Comparison of ENCODE assay signal across 17 cellular contexts in genomic region chr12:54025507-54026393, GRCh38. TPM values are rescaled to one million over a fixed set of nuclear protein-coding genes. Genes with fewer than 3 reads are reported as not detected.
DNase-seq lines count a peak whose midpoint lies in the region; ATAC-seq, FAIRE-seq and TF ChIP-seq lines count a peak whose summit lies in the region.
"Had no signal": no experiment of that assay in that cellular context is flagged by ENCODE, and none has a peak within 500 bp of the region (broad histone marks: within the 10 kb centered on the region; RNA-seq: fewer than 3 reads in every experiment).

No MANE protein-coding gene starts in this region.

- H2AFZ ChIP-seq in K562 (ENCODE audit: low read depth, low read length), result no peak overlapping the region

- H3K27ac ChIP-seq in K562 (ENCODE audit: extremely low read depth, low read depth, low read length), result no peak overlapping the region
- H3K27ac ChIP-seq in suprapubic skin, result peak overlapping the region; percentile 98
- H3K27ac ChIP-seq in coronary artery, result no peak overlapping the region

- H3K4me1 Mint-ChIP-seq in mesothelial cell of epicardium, result peaks cover 72% of the 10 kb centered on the region

- no peaks in the 10 kb centered on the region for H3K79me2 ChIP-seq in K562 (ENCODE audit: control insufficient read depth, insufficient read depth, low read length)

- H3K9ac ChIP-seq in K562 (ENCODE audit: insufficient read depth in 1 of 2, low read depth in 2 of 2, low read length in 2 of 2), result peak overlapping the region in 1 of 2 experiments; percentile 49; a peak in 1 of 4 replicates

- no peaks in the 10 kb centered on the region for H4K20me1 ChIP-seq in K562 (replicated peaks; ENCODE audit: control insufficient read depth, insufficient read depth, low read length)

- no peak overlapping the region for H3K4me3 ChIP-seq in K562
- H3K4me3 ChIP-seq in suprapubic skin, result peak overlapping the region; percentile 49
- no peak overlapping the region for H3K4me3 ChIP-seq in coronary artery
- H3K4me3 ChIP-seq: lung had no signal

- H3K4me1 ChIP-seq in K562 (replicated peaks in 1 of 2; ENCODE audit: control insufficient read depth in 2 of 2, insufficient read depth in 2 of 2, low read length in 2 of 2), result peaks cover 3 to 32% of the 10 kb centered on the region in 2 experiments; a peak in 4 of 5 replicates
- H3K4me1 ChIP-seq in suprapubic skin, result peaks cover 87% of the 10 kb centered on the region

- TF ChIP-seq CTCF in K562 (IDR thresholded peaks at IDR 0.05 in 2 of 3, conservative IDR thresholded peaks at IDR 0.05 in 1 of 3; ENCODE audit: insufficient read depth in 2 of 3, low read depth in 1 of 3, low read length in 3 of 3) (no peak), mesothelial cell of epicardium (IDR thresholded peaks at IDR 0.05; ENCODE audit: unreplicated experiment) (no peak), suprapubic skin (IDR thresholded peaks at IDR 0.05) (no peak), coronary artery (IDR thresholded peaks at IDR 0.05) (no peak)

- no peaks in the 10 kb centered on the region for H3K9me3 Mint-ChIP-seq in mesothelial cell of epicardium

- BruUV-seq in K562 (replicated peaks; lab: Mats Ljungman, UMichigan), result no TSS peak

- no peaks in the 10 kb centered on the region for H3K36me3 Mint-ChIP-seq in mesothelial cell of epicardium

- TF ChIP-seq RAD21 in K562 (CRISPR knock-in tag; conservative IDR thresholded peaks at IDR 0.05 in 1 of 2, IDR thresholded peaks at IDR 0.05 in 1 of 2), result no peak

- intact Hi-C loops in K562 (cut with micrococcal nuclease), result no loop called here

- DNase-seq in LHCN-M2 (ENCODE audit: low read depth) (peak; percentile 76), K562 (ENCODE audit: extremely low read depth in 1 of 4, low spot score in 3 of 4) (no peak), mesothelial cell of epicardium (ENCODE audit: low spot score in 2 of 2, unreplicated experiment in 2 of 2) (no peak), suprapubic skin (ENCODE audit: low spot score in 2 of 2) (no peak), AG08395 (ENCODE audit: low spot score) (no peak), HuH-7.5 (ENCODE audit: low spot score) (no peak), coronary artery (ENCODE audit: low spot score) (no peak)
- DNase-seq: activated effector memory CD4-positive, alpha-beta T cell treated with Interleukin-2 at 50 U/mL for 16 hours; amygdala; Calu3; NCI-H1092; NCI-H524 treated with DMSO at 0.1 percent for 48 hours had no signal

- TF ChIP-seq POLR2A in K562 (conservative IDR thresholded peaks at IDR 0.05) (no peak), suprapubic skin (IDR thresholded peaks at IDR 0.05) (no peak)

- 48% methylated on average over 7 of the region's 7 CpGs for WGBS in K562 (ENCODE audit: insufficient coverage, low coverage, missing lambda C conversion rate)
- WGBS in suprapubic skin, result 36% methylated on average over 7 of the region's 7 CpGs

- in situ Hi-C loops in K562 (cut with MboI), result loop anchor here (10.0 kb wide), 1 partner anchor 169 kb away; no protein-coding TSS in a partner anchor

- no peak overlapping the region for H3K4me2 ChIP-seq in K562 (ENCODE audit: insufficient read depth, low read length)

- no peaks in the 10 kb centered on the region for H3K9me1 ChIP-seq in K562 (ENCODE audit: control insufficient read depth, insufficient read depth, low read length)

- H3K9me3 ChIP-seq in K562 (replicated peaks; ENCODE audit: control insufficient read depth, insufficient read depth, low read depth, low read length) (no peaks in the 10 kb centered on the region), suprapubic skin (no peaks in the 10 kb centered on the region)

- no peak overlapping the region for H3K4me3 Mint-ChIP-seq in mesothelial cell of epicardium

- TF ChIP-seq EP300 in K562 (IDR thresholded peaks at IDR 0.05; ENCODE audit: low read length) (no peak), suprapubic skin (IDR thresholded peaks at IDR 0.05) (no peak)

- H3K27me3 ChIP-seq in K562 (ENCODE audit: control insufficient read depth in 2 of 2, insufficient read depth in 2 of 2, low read length in 2 of 2) (no peaks in the 10 kb centered on the region), suprapubic skin (peaks cover 26% of the 10 kb centered on the region)

- H3K36me3 ChIP-seq in K562 (ENCODE audit: control insufficient read depth, insufficient read depth, low read length) (peaks cover 2% of the 10 kb centered on the region; the same call in 1 of the 3 replicates), suprapubic skin (no peaks in the 10 kb centered on the region)

- CTCF ChIA-PET in K562 (lab: Yijun Ruan, JAX; ENCODE audit: low intra/inter-chr PET ratio), result no interaction called here

- no peak for FAIRE-seq in K562 (lab: Jason Lieb, UNC)
- FAIRE-seq: frontal cortex had no signal

- H3K27ac Mint-ChIP-seq in mesothelial cell of epicardium, result peak overlapping the region; percentile 66

- peaks cover 86% of the 10 kb centered on the region for H3K27me3 Mint-ChIP-seq in mesothelial cell of epicardium (ENCODE audit: low read depth)

- no peak for ATAC-seq in K562
- ATAC-seq: activated CD4-positive, CD25-positive, alpha-beta regulatory T cell treated with anti-CD3 and anti-CD28 coated beads, Interleukin-2, amount 50 U/mL, for 24 hours had no signal

- POLR2A ChIA-PET in K562 (lab: Yijun Ruan, JAX), result interaction anchor here (1.5 kb wide), 1 partner anchor 8 kb away, joined by 4 read pairs; no protein-coding TSS in a partner anchor

RNA-seq across cellular contexts. Expression of gene HOXC6, which starts 2.5 kb away (rescaled TPM):
- total RNA-seq in LHCN-M2 (2014; rRNA removed) (5.3 and 5.6 TPM in 2 replicates), K562 (2014; rRNA removed) (0.73 and 1.00 TPM in 2 replicates), K562 (2014; rRNA removed; fragmentation: Illumina TruSeq; extraction: Trizol) (0.57 and 1.0 TPM in 2 replicates), K562 (2015; rRNA removed; fragmentation: Illumina TruSeq; extraction: Trizol) (1.4 TPM in 2 replicates), K562 (2021) (3.2 and 4.0 TPM in 2 replicates), mesothelial cell of epicardium (15.5 to 17.4 TPM (median 16.3 TPM) in 3 replicates), suprapubic skin (1 to 10 TPM in 3 of 4 donors, under 1 TPM in 1; 0.98 to 6.2 (median 2.4) TPM)
- polyA plus RNA-seq in LHCN-M2 (2012), result 24.5 TPM
- total RNA-seq in K562 (2011; cell fraction: chromatin; rRNA removed; ENCODE audit: low replicate concordance), result 7.1 and 7.3 TPM in 2 replicates
- 2.8 and 3.0 TPM in 2 replicates for total RNA-seq in K562 (2011; cell fraction: nucleolus; rRNA removed)
- 3.9 and 4.4 TPM in 2 replicates for total RNA-seq in K562 (2011; cell fraction: nucleoplasm; rRNA removed)
- polyA plus RNA-seq in K562 (2011; rRNA removed) (2.0 and 2.8 TPM in 2 replicates), K562 (2014; fragmentation: Illumina TruSeq; extraction: Trizol) (3.4 and 3.5 TPM in 2 replicates), K562 (2014; fragmentation: Nextera tagmentation; extraction: Ambion mirVana) (under 1 TPM; 0.06 to 0.13 TPM), K562 (2014; rRNA removed) (2.3 and 3.5 TPM in 2 replicates)
- polyA plus RNA-seq in K562 (2011; cell fraction: cytosol; rRNA removed), result 1.5 and 1.8 TPM in 2 replicates
- polyA plus RNA-seq in K562 (2011; cell fraction: nucleus; rRNA removed), result 4.0 and 6.5 TPM in 2 replicates
- polyA plus RNA-seq in K562 (2012), result 2.8 and 3.8 TPM in 2 replicates
- polyA minus RNA-seq in K562 (2011; rRNA and poly(A)+ RNA removed), result 1.2 and 1.4 TPM in 2 replicates
- polyA minus RNA-seq in K562 (2011; cell fraction: cytosol; rRNA and poly(A)+ RNA removed), result 0.64 and 0.76 TPM in 2 replicates
- polyA minus RNA-seq in K562 (2011; cell fraction: nucleus; rRNA and poly(A)+ RNA removed), result 0.94 and 2.2 TPM in 2 replicates
- total RNA-seq: cerebellum, frontal cortex had no signal
- polyA plus RNA-seq: neural cell had no signal

RNA-seq across cellular contexts. Expression of gene HOXC5, which starts 7.1 kb away (rescaled TPM):
- 1.8 and 2.9 TPM in 2 replicates for total RNA-seq in LHCN-M2 (2014; rRNA removed)
- polyA plus RNA-seq in LHCN-M2 (2012), result 0.55 TPM
- total RNA-seq in K562 (2011; cell fraction: chromatin; rRNA removed; ENCODE audit: low replicate concordance), result 1.7 and 1.9 TPM in 2 replicates
- 0.83 and 0.92 TPM in 2 replicates for total RNA-seq in K562 (2011; cell fraction: nucleolus; rRNA removed)
- total RNA-seq in K562 (2011; cell fraction: nucleoplasm; rRNA removed), result 0.44 and 1.3 TPM in 2 replicates
- 0.18 and 0.53 TPM in 2 replicates for total RNA-seq in K562 (2014; rRNA removed)
- total RNA-seq in K562 (2014; rRNA removed; fragmentation: Illumina TruSeq; extraction: Trizol), result not detected in 2 replicates
- total RNA-seq in K562 (2015; rRNA removed; fragmentation: Illumina TruSeq; extraction: Trizol), result 0.14 TPM in 1 of 2 replicates, not detected in the other
- total RNA-seq in K562 (2021), result 0.31 and 0.40 TPM in 2 replicates
- not detected in 2 replicates for polyA plus RNA-seq in K562 (2011; rRNA removed)
- not detected in 2 replicates for polyA plus RNA-seq in K562 (2011; cell fraction: cytosol; rRNA removed)
- 0.07 and 0.46 TPM in 2 replicates for polyA plus RNA-seq in K562 (2011; cell fraction: nucleus; rRNA removed)
- polyA plus RNA-seq in K562 (2012), result 0.11 TPM in 1 of 2 replicates, not detected in the other
- 0.10 TPM in 1 of 2 replicates, not detected in the other for polyA plus RNA-seq in K562 (2014; fragmentation: Illumina TruSeq; extraction: Trizol)
- not detected for polyA plus RNA-seq in K562 (2014; fragmentation: Nextera tagmentation; extraction: Ambion mirVana)
- polyA plus RNA-seq in K562 (2014; rRNA removed), result 0.44 TPM in 1 of 2 replicates, not detected in the other
- polyA minus RNA-seq in K562 (2011; rRNA and poly(A)+ RNA removed), result not detected in 2 replicates
- not detected in 2 replicates for polyA minus RNA-seq in K562 (2011; cell fraction: cytosol; rRNA and poly(A)+ RNA removed)
- 0.22 and 0.40 TPM in 2 replicates for polyA minus RNA-seq in K562 (2011; cell fraction: nucleus; rRNA and poly(A)+ RNA removed)
- 28.7 to 33.8 TPM (median 29.3 TPM) in 3 replicates for total RNA-seq in mesothelial cell of epicardium
- 1 to 10 TPM in 1 of 4 donors, under 1 TPM in 2, not detected in 1; 0.26 to 3.5 (median 0.49) TPM for total RNA-seq in suprapubic skin
- total RNA-seq: Calu3, cerebellum, frontal cortex had no signal
- polyA plus RNA-seq: neural cell had no signal

RNA-seq across cellular contexts. Expression of gene HOXC8, which starts 17.0 kb away (rescaled TPM):
- total RNA-seq in LHCN-M2 (2014; rRNA removed) (8.7 and 10.0 TPM in 2 replicates), K562 (2014; rRNA removed) (0.32 and 0.57 TPM in 2 replicates), K562 (2014; rRNA removed; fragmentation: Illumina TruSeq; extraction: Trizol) (0.62 and 0.80 TPM in 2 replicates), K562 (2015; rRNA removed; fragmentation: Illumina TruSeq; extraction: Trizol) (0.53 and 0.76 TPM in 2 replicates), K562 (2021) (0.72 and 0.95 TPM in 2 replicates), mesothelial cell of epicardium (4.9 to 5.9 TPM (median 5.5 TPM) in 3 replicates), suprapubic skin (1 to 10 TPM in 3 of 4 donors, under 1 TPM in 1; 0.23 to 8.4 (median 1.6) TPM)
- polyA plus RNA-seq in LHCN-M2 (2012), result 29.8 TPM
- total RNA-seq in K562 (2011; cell fraction: chromatin; rRNA removed; ENCODE audit: low replicate concordance), result 6.6 and 8.3 TPM in 2 replicates
- total RNA-seq in K562 (2011; cell fraction: nucleolus; rRNA removed), result 2.4 and 3.2 TPM in 2 replicates
- total RNA-seq in K562 (2011; cell fraction: nucleoplasm; rRNA removed), result 2.1 and 2.4 TPM in 2 replicates
- polyA plus RNA-seq in K562 (2011; rRNA removed) (0.57 TPM in 2 replicates), K562 (2014; fragmentation: Illumina TruSeq; extraction: Trizol) (1.3 and 1.4 TPM in 2 replicates), K562 (2014; fragmentation: Nextera tagmentation; extraction: Ambion mirVana) (under 1 TPM; 0.20 to 0.21 TPM), K562 (2014; rRNA removed) (0.94 and 1.1 TPM in 2 replicates)
- polyA plus RNA-seq in K562 (2011; cell fraction: cytosol; rRNA removed), result 0.29 and 0.31 TPM in 2 replicates
- 1.9 and 3.0 TPM in 2 replicates for polyA plus RNA-seq in K562 (2011; cell fraction: nucleus; rRNA removed)
- 0.62 and 1.4 TPM in 2 replicates for polyA plus RNA-seq in K562 (2012)
- 0.11 and 0.42 TPM in 2 replicates for polyA minus RNA-seq in K562 (2011; rRNA and poly(A)+ RNA removed)
- polyA minus RNA-seq in K562 (2011; cell fraction: cytosol; rRNA and poly(A)+ RNA removed), result not detected in 2 replicates
- polyA minus RNA-seq in K562 (2011; cell fraction: nucleus; rRNA and poly(A)+ RNA removed), result 0.81 and 0.89 TPM in 2 replicates
- total RNA-seq: cerebellum, frontal cortex, lung had no signal
- polyA plus RNA-seq: neural cell had no signal

RNA-seq across cellular contexts. Expression of gene HOXC9, which starts 25.8 kb away (rescaled TPM):
- total RNA-seq in LHCN-M2 (2014; rRNA removed), result 7.8 and 8.8 TPM in 2 replicates
- 12.1 TPM for polyA plus RNA-seq in LHCN-M2 (2012)
- total RNA-seq in K562 (2011; cell fraction: chromatin; rRNA removed; ENCODE audit: low replicate concordance), result 7.4 and 10.3 TPM in 2 replicates
- 2.7 and 2.9 TPM in 2 replicates for total RNA-seq in K562 (2011; cell fraction: nucleolus; rRNA removed)
- 2.9 and 3.5 TPM in 2 replicates for total RNA-seq in K562 (2011; cell fraction: nucleoplasm; rRNA removed)
- 10.5 and 13.9 TPM in 2 replicates for total RNA-seq in K562 (2014; rRNA removed)
- 5.7 and 8.0 TPM in 2 replicates for total RNA-seq in K562 (2014; rRNA removed; fragmentation: Illumina TruSeq; extraction: Trizol)
- 10.4 and 10.9 TPM in 2 replicates for total RNA-seq in K562 (2015; rRNA removed; fragmentation: Illumina TruSeq; extraction: Trizol)
- 9.3 and 9.9 TPM in 2 replicates for total RNA-seq in K562 (2021)
- 1.1 and 1.7 TPM in 2 replicates for polyA plus RNA-seq in K562 (2011; rRNA removed)
- 3.4 and 8.0 TPM in 2 replicates for polyA plus RNA-seq in K562 (2011; cell fraction: cytosol; rRNA removed)
- 6.2 and 13.4 TPM in 2 replicates for polyA plus RNA-seq in K562 (2011; cell fraction: nucleus; rRNA removed)
- polyA plus RNA-seq in K562 (2012), result 8.6 and 12.0 TPM in 2 replicates
- polyA plus RNA-seq in K562 (2014; fragmentation: Illumina TruSeq; extraction: Trizol), result 8.8 and 9.9 TPM in 2 replicates
- polyA plus RNA-seq in K562 (2014; fragmentation: Nextera tagmentation; extraction: Ambion mirVana), result 1 to 10 TPM; 1.9 to 2.2 TPM
- 5.1 and 10.4 TPM in 2 replicates for polyA plus RNA-seq in K562 (2014; rRNA removed)
- polyA minus RNA-seq in K562 (2011; rRNA and poly(A)+ RNA removed), result 0.57 and 1.2 TPM in 2 replicates
- 1.7 and 2.6 TPM in 2 replicates for polyA minus RNA-seq in K562 (2011; cell fraction: cytosol; rRNA and poly(A)+ RNA removed)
- polyA minus RNA-seq in K562 (2011; cell fraction: nucleus; rRNA and poly(A)+ RNA removed), result 1.8 and 1.9 TPM in 2 replicates
- 1.1 to 2.0 TPM (median 1.6 TPM) in 3 replicates for total RNA-seq in mesothelial cell of epicardium
- 10 to 100 TPM in 1 of 4 donors, 1 to 10 TPM in 3; 4.9 to 12.2 (median 6.1) TPM for total RNA-seq in suprapubic skin
- total RNA-seq: cerebellum, frontal cortex, lung had no signal
- polyA plus RNA-seq: neural cell had no signal

RNA-seq across cellular contexts. Expression of gene HOXC4, which starts 27.9 kb away (rescaled TPM):
- 2.9 and 4.2 TPM in 2 replicates for total RNA-seq in LHCN-M2 (2014; rRNA removed)
- 8.8 TPM for polyA plus RNA-seq in LHCN-M2 (2012)
- total RNA-seq in K562 (2011; cell fraction: chromatin; rRNA removed; ENCODE audit: low replicate concordance), result 0.40 and 0.51 TPM in 2 replicates
- 0.50 TPM in 1 of 2 replicates, not detected in the other for total RNA-seq in K562 (2011; cell fraction: nucleolus; rRNA removed)
- total RNA-seq in K562 (2011; cell fraction: nucleoplasm; rRNA removed), result 0.53 TPM in 1 of 2 replicates, not detected in the other
- total RNA-seq in K562 (2014; rRNA removed), result 0.41 and 0.50 TPM in 2 replicates
- 0.25 and 0.41 TPM in 2 replicates for total RNA-seq in K562 (2014; rRNA removed; fragmentation: Illumina TruSeq; extraction: Trizol)
- 0.30 and 0.58 TPM in 2 replicates for total RNA-seq in K562 (2015; rRNA removed; fragmentation: Illumina TruSeq; extraction: Trizol)
- total RNA-seq in K562 (2021), result 0.75 and 1.1 TPM in 2 replicates
- 0.38 and 0.73 TPM in 2 replicates for polyA plus RNA-seq in K562 (2011; rRNA removed)
- polyA plus RNA-seq in K562 (2011; cell fraction: cytosol; rRNA removed), result 0.27 and 0.48 TPM in 2 replicates
- 1.7 and 2.0 TPM in 2 replicates for polyA plus RNA-seq in K562 (2011; cell fraction: nucleus; rRNA removed)
- polyA plus RNA-seq in K562 (2012), result 0.79 and 1.2 TPM in 2 replicates
- 0.36 and 0.71 TPM in 2 replicates for polyA plus RNA-seq in K562 (2014; fragmentation: Illumina TruSeq; extraction: Trizol)
- under 1 TPM in 1 of 2 experiments, not detected in 1; 0.06 TPM for polyA plus RNA-seq in K562 (2014; fragmentation: Nextera tagmentation; extraction: Ambion mirVana)
- 0.70 and 1.5 TPM in 2 replicates for polyA plus RNA-seq in K562 (2014; rRNA removed)
- polyA minus RNA-seq in K562 (2011; rRNA and poly(A)+ RNA removed), result not detected in 2 replicates
- not detected in 2 replicates for polyA minus RNA-seq in K562 (2011; cell fraction: cytosol; rRNA and poly(A)+ RNA removed)
- polyA minus RNA-seq in K562 (2011; cell fraction: nucleus; rRNA and poly(A)+ RNA removed), result 0.44 TPM in 1 of 2 replicates, not detected in the other
- 67.4 to 73.6 TPM (median 69.4 TPM) in 3 replicates for total RNA-seq in mesothelial cell of epicardium
- 1 to 10 TPM; 1.4 to 4.7 (median 1.9) TPM for total RNA-seq in suprapubic skin
- total RNA-seq: cerebellum, frontal cortex had no signal
- polyA plus RNA-seq: neural cell had no signal
